Comparison of ENCODE assay signal across 23 cellular contexts in the genomic region with DNA sequence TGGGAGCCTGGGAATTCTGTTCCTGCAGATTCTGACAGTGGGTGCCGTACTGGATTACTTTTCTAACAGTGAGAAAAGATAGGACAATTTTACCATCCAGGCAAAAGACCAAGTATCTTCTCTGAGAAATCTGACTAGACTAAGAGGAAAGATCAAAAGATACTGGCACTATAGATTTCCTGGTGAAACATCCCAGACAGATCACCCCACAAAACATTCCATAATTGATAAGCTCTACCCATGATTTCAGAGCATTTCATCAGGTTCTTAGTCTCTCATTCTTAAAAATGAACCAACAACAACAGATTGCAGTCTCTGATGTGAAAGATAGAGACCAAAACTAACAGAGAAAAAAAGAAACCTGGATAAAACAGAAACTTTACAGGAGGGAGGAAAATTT.
"Had no signal": no experiment of that assay in that cellular context is flagged by ENCODE, and none has a peak within 500 bp of the region (broad histone marks: within the 10 kb centered on the region; RNA-seq: fewer than 3 reads in every experiment).

No MANE protein-coding gene starts in this region.

- H3K27ac ChIP-seq: gastroesophageal sphincter, pancreas, psoas muscle, suprapubic skin, tibial artery, upper lobe of right lung had no signal

- H3K27me3 ChIP-seq: pancreas, suprapubic skin, tibial artery, upper lobe of right lung had no signal

- DNase-seq: activated CD4-positive, alpha-beta T cell treated with anti-CD3 and anti-CD28 coated beads, Interleukin-2, amount 50 U/mL, for 1 hour; activated CD4-positive, CD25-positive, alpha-beta regulatory T cell treated with anti-CD3 and anti-CD28 coated beads, Interleukin-2, amount 50 U/mL, for 72 hours; activated effector memory CD4-positive, alpha-beta T cell treated with anti-CD3 and anti-CD28 coated beads, Interleukin-2, amount 50 U/mL, for 16 hours; activated naive CD4-positive, alpha-beta T cell treated with anti-CD3 and anti-CD28 coated beads for 36 hours; activated T-cell treated with anti-CD3 and anti-CD28 coated beads for 4 hours; anterior cingulate cortex; dermis blood vessel endothelial cell; effector CD4-positive, alpha-beta T cell; hippocampal formation; left cardiac atrium; left ventricle myocardium superior; midbrain; naive thymus-derived CD4-positive, alpha-beta T cell; pancreas; psoas muscle; stimulated activated CD4-positive, alpha-beta T cell treated with anti-CD3 and anti-CD28 coated beads, Interleukin-15, amount 100 ng/mL, for 24 hours; stimulated activated CD4-positive, alpha-beta T cell treated with anti-CD3 and anti-CD28 coated beads, Interleukin-2, amount 100 ng/mL, for 24 hours; stimulated activated naive CD4-positive, alpha-beta T cell; T-helper 2 cell; tibial artery; upper lobe of right lung had no signal

- H3K36me3 ChIP-seq: gastroesophageal sphincter, pancreas, suprapubic skin, tibial artery, upper lobe of right lung had no signal

- H3K4me1 ChIP-seq: psoas muscle, upper lobe of right lung had no signal

- H3K4me3 ChIP-seq: gastroesophageal sphincter, pancreas, psoas muscle, suprapubic skin, tibial artery, upper lobe of right lung had no signal
